ENCODE assay signal across 15 cellular contexts in the genomic region with DNA sequence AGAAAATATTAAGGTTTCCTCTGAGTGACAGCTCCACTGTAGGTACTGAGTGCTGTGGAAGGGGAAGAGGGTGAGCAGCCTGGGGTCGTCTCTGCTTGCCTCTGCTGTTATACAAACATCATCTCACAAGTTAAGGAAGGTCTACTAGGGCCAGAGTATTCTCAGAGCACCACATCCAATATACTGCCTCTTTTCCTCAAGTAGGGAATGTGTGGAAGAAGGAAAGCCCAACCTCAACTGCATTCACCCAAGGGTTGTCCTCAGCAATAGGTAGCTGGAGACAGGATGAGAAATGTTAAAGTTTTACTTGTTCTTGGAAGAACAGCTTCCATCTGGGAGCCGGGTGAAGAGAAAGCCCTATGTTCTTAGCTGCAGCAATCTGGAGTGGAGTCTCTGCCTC.
DNase-seq lines count a peak whose midpoint lies in the region; ATAC-seq and TF ChIP-seq lines count a peak whose summit lies in the region.
"Had no signal": no experiment of that assay in that cellular context is flagged by ENCODE, and none has a peak within 500 bp of the region (broad histone marks: within the 10 kb centered on the region; RNA-seq: fewer than 3 reads in every experiment).

No MANE protein-coding gene starts in this region.

- no peaks in the 10 kb centered on the region for H3K79me2 ChIP-seq in GM23338 (replicated peaks; ENCODE audit: insufficient read depth)

- H3K9me3 Mint-ChIP-seq in GM23338 (no peaks in the 10 kb centered on the region), WTC11 (no peaks in the 10 kb centered on the region), HFFc6 (peaks cover 37% of the 10 kb centered on the region)

- no peak overlapping the region for H3K14ac ChIP-seq in neuronal stem cell (ENCODE audit: low read length)

- no peak for TF ChIP-seq CTCF in GM23338 (conservative IDR thresholded peaks at IDR 0.05; ENCODE audit: low read depth in 2 of 2)
- no peak for TF ChIP-seq CTCF in WTC11 (IDR thresholded peaks at IDR 0.05)
- no peak for TF ChIP-seq CTCF in HFFc6 (IDR thresholded peaks at IDR 0.05)

- no peak overlapping the region for H3K27ac ChIP-seq in GM23338 (ENCODE audit: low read depth)
- no peak overlapping the region for H3K27ac ChIP-seq in neuronal stem cell (replicated peaks; ENCODE audit: low read length)
- H3K27ac ChIP-seq: BLaER1 had no signal

- H2BK12ac ChIP-seq in neuronal stem cell (ENCODE audit: low read length) = no peak overlapping the region

- CTCF ChIA-PET in WTC11 (lab: Charles Lee) = no interaction called here

- H3K27me3 ChIP-seq in GM23338 (ENCODE audit: insufficient read depth) = no peaks in the 10 kb centered on the region
- no peaks in the 10 kb centered on the region for H3K27me3 ChIP-seq in neuronal stem cell (ENCODE audit: control insufficient read depth in 3 of 3, insufficient read depth in 3 of 3, low read depth in 1 of 3, low read length in 3 of 3)
- H3K27me3 ChIP-seq: BLaER1 had no signal

- DNase-seq in GM23338 (ENCODE audit: low spot score) = peak; percentile 17
- DNase-seq in WTC11 (ENCODE audit: low spot score) = no peak
- peak; percentile 4 for DNase-seq in iPS-NIHi7 (ENCODE audit: extremely low spot score)
- no peak for DNase-seq in neuronal stem cell (ENCODE audit: low spot score)
- no peak for DNase-seq in HFFc6
- DNase-seq in midbrain (lab: John Stamatoyannopoulos, UW) = no peak
- DNase-seq in stimulated activated naive CD8-positive, alpha-beta T cell treated with anti-CD3 and anti-CD28 coated beads, Interleukin-15, Interleukin-2, amounts not matched to agents 100 U/mL and 50 U/mL, for 24 hours = no peak
- DNase-seq: 8988T; AML-193; Caco-2; CD8-positive, alpha-beta memory T cell; DND-41; GF-D8 had no signal

- no peaks in the 10 kb centered on the region for H4K20me1 ChIP-seq in GM23338 (replicated peaks; ENCODE audit: insufficient read depth)
- H4K20me1 ChIP-seq: BLaER1 had no signal

- no peak overlapping the region for H3K18ac ChIP-seq in neuronal stem cell (ENCODE audit: low read length)

- no peaks in the 10 kb centered on the region for H3F3A ChIP-seq in GM23338 (replicated peaks; ENCODE audit: low read depth)

- POLR2A ChIA-PET in WTC11 (lab: Charles Lee) = no interaction called here

- H3K36me3 Mint-ChIP-seq in GM23338 (ENCODE audit: low read depth) (no peaks in the 10 kb centered on the region), WTC11 (no peaks in the 10 kb centered on the region), HFFc6 (ENCODE audit: low read depth) (0 out of 2 replicates have a peak, but pooled peaks cover 9% of the 10 kb centered on the region)
- H3K36me3 Mint-ChIP-seq: CD8-positive, alpha-beta memory T cell had no signal

- H2AK5ac ChIP-seq in neuronal stem cell (ENCODE audit: low read depth, low read length) = no peak overlapping the region

- H3K4me3 Mint-ChIP-seq in GM23338 (no peak overlapping the region), WTC11 (no peak overlapping the region), HFFc6 (no peak overlapping the region)

- H3K4me3 ChIP-seq in GM23338 (no peak overlapping the region), neuronal stem cell (ENCODE audit: low read length in 2 of 2) (no peak overlapping the region)
- H3K4me3 ChIP-seq: BLaER1 had no signal

- peak overlapping the region; percentile 43; the same call in 1 of the 2 replicates for H2AFZ ChIP-seq in GM23338
- peak overlapping the region; percentile 4 for H2AFZ ChIP-seq in neuronal stem cell (ENCODE audit: low read length)

- no peaks in the 10 kb centered on the region for H3K9me2 ChIP-seq in GM23338 (ENCODE audit: insufficient read depth)

- H3K9ac ChIP-seq in neuronal stem cell (ENCODE audit: low read depth, low read length, poor library complexity) = no peak overlapping the region
- H3K9ac ChIP-seq: BLaER1 had no signal

- H3K27me3 Mint-ChIP-seq in GM23338 (ENCODE audit: insufficient read depth, low read depth, poor library complexity) = no peaks in the 10 kb centered on the region
- peaks cover 8% of the 10 kb centered on the region; the same call in 1 of the 2 replicates for H3K27me3 Mint-ChIP-seq in WTC11 (ENCODE audit: low read depth)
- H3K27me3 Mint-ChIP-seq in HFFc6 (ENCODE audit: insufficient read depth) = no peaks in the 10 kb centered on the region
- H3K27me3 Mint-ChIP-seq: CD8-positive, alpha-beta memory T cell had no signal

- H3K4me1 ChIP-seq in GM23338 (ENCODE audit: insufficient read depth) (0 out of 2 replicates have a peak, but pooled peaks cover 4% of the 10 kb centered on the region), neuronal stem cell (ENCODE audit: control insufficient read depth in 2 of 2, insufficient read depth in 1 of 2, low read depth in 1 of 2, low read length in 2 of 2) (no peaks in the 10 kb centered on the region)
- H3K4me1 ChIP-seq: BLaER1, Caco-2 had no signal

- no peak overlapping the region for H2BK120ac ChIP-seq in neuronal stem cell (ENCODE audit: low read depth, low read length)

- H4K91ac ChIP-seq in neuronal stem cell (ENCODE audit: low read depth, low read length, poor library complexity) = no peak overlapping the region

- H2BK15ac ChIP-seq in neuronal stem cell (ENCODE audit: low read length) = no peak overlapping the region

- H3K27ac Mint-ChIP-seq in GM23338 (no peak overlapping the region), WTC11 (no peak overlapping the region), HFFc6 (no peak overlapping the region)
- H3K27ac Mint-ChIP-seq: CD8-positive, alpha-beta memory T cell had no signal

- H3K4me2 ChIP-seq in GM23338 (no peak overlapping the region), neuronal stem cell (ENCODE audit: insufficient read depth, low read length, poor library complexity, severe bottlenecking) (no peak overlapping the region)
- H3K4me2 ChIP-seq: BLaER1 had no signal

- no peak overlapping the region for H3K23ac ChIP-seq in neuronal stem cell (ENCODE audit: low read depth, low read length, poor library complexity)

- H3K36me3 ChIP-seq in GM23338 (ENCODE audit: insufficient read depth) (no peaks in the 10 kb centered on the region), neuronal stem cell (replicated peaks in 1 of 2; ENCODE audit: control insufficient read depth in 2 of 2, insufficient read depth in 2 of 2, low read length in 2 of 2) (no peaks in the 10 kb centered on the region)
- H3K36me3 ChIP-seq: BLaER1 had no signal

- no peak overlapping the region for H4K8ac ChIP-seq in neuronal stem cell (ENCODE audit: low read depth, low read length)

- H3K4me1 Mint-ChIP-seq in GM23338 = peaks cover 12% of the 10 kb centered on the region; the same call in 1 of the 3 replicates
- H3K4me1 Mint-ChIP-seq in WTC11 = no peaks in the 10 kb centered on the region; the same call in 1 of the 2 replicates
- H3K4me1 Mint-ChIP-seq in HFFc6 (ENCODE audit: low read depth) = no peaks in the 10 kb centered on the region
- H3K4me1 Mint-ChIP-seq: CD8-positive, alpha-beta memory T cell had no signal

- no peak overlapping the region for H2BK5ac ChIP-seq in neuronal stem cell (ENCODE audit: low read length)

- WGBS in neuronal stem cell (ENCODE audit: extremely low coverage in 2 of 2, insufficient read length in 2 of 2, insufficient replicate concordance in 1 of 2), 2 donors = no CpG with 5 or more reads among the region's 2 CpGs

- H3K9me3 ChIP-seq in neuronal stem cell (replicated peaks in 1 of 2; ENCODE audit: control insufficient read depth in 2 of 2, insufficient read depth in 1 of 2, low read depth in 1 of 2, low read length in 2 of 2) = no peaks in the 10 kb centered on the region
- H3K9me3 ChIP-seq: BLaER1, Caco-2 had no signal

- no peak overlapping the region for H3K4ac ChIP-seq in neuronal stem cell (ENCODE audit: low read length)

- H3K79me1 ChIP-seq in neuronal stem cell (ENCODE audit: low read depth, low read length) = no peaks in the 10 kb centered on the region

- ATAC-seq in GM23338 = peak; percentile 58
- ATAC-seq in WTC11 = peak; percentile 58
- ATAC-seq in stimulated activated naive CD8-positive, alpha-beta T cell treated with anti-CD3 and anti-CD28 coated beads, Interleukin-15, Interleukin-2, amounts not matched to agents 100 U/mL and 50 U/mL, for 24 hours = no peak
- ATAC-seq: HCT116 had no signal

TF ChIP-seq in GM23338, 12 proteins besides CTCF, POLR2A, EP300 and RAD21:
- TF ChIP-seq CREB1 (CRISPR knock-in tag; IDR thresholded peaks at IDR 0.05; ENCODE audit: low read depth) = no peak

TF ChIP-seq in WTC11, 78 proteins besides CTCF, POLR2A, EP300 and RAD21 (continues in another document):
- TF ChIP-seq RELA (CRISPR knock-in tag; IDR thresholded peaks at IDR 0.05; ENCODE audit: borderline replicate concordance) = no peak
- TF ChIP-seq EMX1 (CRISPR knock-in tag; IDR thresholded peaks at IDR 0.05) = no peak
- no peak for TF ChIP-seq TP53 (CRISPR knock-in tag; IDR thresholded peaks at IDR 0.05)
- TF ChIP-seq JUN (CRISPR knock-in tag; IDR thresholded peaks at IDR 0.05) = no peak
- TF ChIP-seq CREB1 (CRISPR knock-in tag; IDR thresholded peaks at IDR 0.05) = no peak
- no peak for TF ChIP-seq IRF2 (CRISPR knock-in tag; IDR thresholded peaks at IDR 0.05; ENCODE audit: borderline replicate concordance, low read depth)
- no peak for TF ChIP-seq HMGA2 (CRISPR knock-in tag; IDR thresholded peaks at IDR 0.05)
- TF ChIP-seq ZNF219 (CRISPR knock-in tag; IDR thresholded peaks at IDR 0.05; ENCODE audit: borderline replicate concordance) = no peak
- TF ChIP-seq, protein P1, sequence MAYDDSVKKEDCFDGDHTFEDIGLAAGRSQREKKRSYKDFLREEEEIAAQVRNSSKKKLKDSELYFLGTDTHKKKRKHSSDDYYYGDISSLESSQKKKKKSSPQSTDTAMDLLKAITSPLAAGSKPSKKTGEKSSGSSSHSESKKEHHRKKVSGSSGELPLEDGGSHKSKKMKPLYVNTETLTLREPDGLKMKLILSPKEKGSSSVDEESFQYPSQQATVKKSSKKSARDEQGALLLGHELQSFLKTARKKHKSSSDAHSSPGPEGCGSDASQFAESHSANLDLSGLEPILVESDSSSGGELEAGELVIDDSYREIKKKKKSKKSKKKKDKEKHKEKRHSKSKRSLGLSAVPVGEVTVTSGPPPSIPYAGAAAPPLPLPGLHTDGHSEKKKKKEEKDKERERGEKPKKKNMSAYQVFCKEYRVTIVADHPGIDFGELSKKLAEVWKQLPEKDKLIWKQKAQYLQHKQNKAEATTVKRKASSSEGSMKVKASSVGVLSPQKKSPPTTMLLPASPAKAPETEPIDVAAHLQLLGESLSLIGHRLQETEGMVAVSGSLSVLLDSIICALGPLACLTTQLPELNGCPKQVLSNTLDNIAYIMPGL (CRISPR knock-in tag; IDR thresholded peaks at IDR 0.05) = no peak
- TF ChIP-seq SMAD4 (CRISPR knock-in tag; IDR thresholded peaks at IDR 0.05) = no peak
- TF ChIP-seq ZNF317 (CRISPR knock-in tag; IDR thresholded peaks at IDR 0.05; ENCODE audit: borderline replicate concordance, low read depth) = no peak

Comparison
In these comparisons a context has a peak if more than half of its experiments do, and no peak if none do; other contexts are left out.
1. DNase-seq: peak in GM23338 (single experiment) and iPS-NIHi7 (single experiment); none in WTC11 (single experiment), neuronal stem cell (single experiment), HFFc6 (single experiment), midbrain (single experiment) and stimulated activated naive CD8-positive, alpha-beta T cell treated with anti-CD3 and anti-CD28 coated beads, Interleukin-15, Interleukin-2, amounts not matched to agents 100 U/mL and 50 U/mL, for 24 hours (single experiment).